In genomic region chr1:1889090-1889750, GRCh38 we compare ENCODE assay signal across 9 cellular contexts. TPM values are rescaled to one million over a fixed set of nuclear protein-coding genes. Genes with fewer than 3 reads are reported as not detected.
DNase-seq lines count a peak whose midpoint lies in the region; FAIRE-seq and TF ChIP-seq lines count a peak whose summit lies in the region.
"Had no signal": no experiment of that assay in that cellular context is flagged by ENCODE, and none has a peak within 500 bp of the region (broad histone marks: within the 10 kb centered on the region; RNA-seq: fewer than 3 reads in every experiment).

No MANE protein-coding gene starts in this region.

- FAIRE-seq in GM12892 (lab: Jason Lieb, UNC): peak; percentile 14

- no peaks in the 10 kb centered on the region for H3K36me3 ChIP-seq in Peyer's patch
- H3K36me3 ChIP-seq in esophagus squamous epithelium: peaks cover 0 to 9% (median 0%) of the 10 kb centered on the region in 3 donors
- H3K36me3 ChIP-seq in rectal smooth muscle tissue (ENCODE audit: control insufficient read depth, insufficient read depth, low read length): no peaks in the 10 kb centered on the region

- no peak for TF ChIP-seq POLR2A in GM12892 (IDR thresholded peaks at IDR 0.05; ENCODE audit: low read depth, low read length)
- no peak for TF ChIP-seq POLR2A in Peyer's patch (IDR thresholded peaks at IDR 0.05)
- no peak for TF ChIP-seq POLR2A in esophagus squamous epithelium (IDR thresholded peaks at IDR 0.05)

- no peak for DNase-seq in GM12892 (ENCODE audit: insufficient read length)
- no peak for DNase-seq in Peyer's patch
- no peak for DNase-seq in esophagus squamous epithelium (lab: John Stamatoyannopoulos, UW)
- DNase-seq in dedifferentiated amniotic fluid mesenchymal stem cell (ENCODE audit: extremely low spot score): no peak
- no peak for DNase-seq in stimulated activated CD4-positive, alpha-beta T cell treated with anti-CD3 and anti-CD28 coated beads, Interleukin-4, amount 100 ng/mL, for 4 hours
- no peak for DNase-seq in stimulated activated CD4-positive, alpha-beta T cell treated with anti-CD3 and anti-CD28 coated beads, Interleukin-2, amount 100 ng/mL, for 24 hours
- DNase-seq in H4 (ENCODE audit: low spot score): no peak
- DNase-seq: NCI-H1092 treated with DMSO at 0.1 percent for 48 hours had no signal

- H3K27ac ChIP-seq in Peyer's patch (peak overlapping the region in 3 of 4 donors; percentile 97 to 99 (median 99)), esophagus squamous epithelium (peak overlapping the region in 3 of 4 donors; percentile 92 to 99 (median 99)), rectal smooth muscle tissue (ENCODE audit: low read depth, low read length) (peak overlapping the region; percentile 74)

- no peaks in the 10 kb centered on the region for H3K27me3 ChIP-seq in Peyer's patch
- H3K27me3 ChIP-seq in esophagus squamous epithelium: no peaks in the 10 kb centered on the region
- no peaks in the 10 kb centered on the region for H3K27me3 ChIP-seq in rectal smooth muscle tissue (ENCODE audit: control insufficient read depth, insufficient read depth, low read length)

- TF ChIP-seq CTCF in Peyer's patch (IDR thresholded peaks at IDR 0.05): no peak
- TF ChIP-seq CTCF in esophagus squamous epithelium (IDR thresholded peaks at IDR 0.05): no peak

- no peak overlapping the region for H3K9ac ChIP-seq in rectal smooth muscle tissue (ENCODE audit: low read length)

- H3K4me3 ChIP-seq in Peyer's patch (peak overlapping the region; percentile 79 to 95 (median 88)), esophagus squamous epithelium (peak overlapping the region; percentile 55 to 95 (median 76)), rectal smooth muscle tissue (ENCODE audit: low read length) (peak overlapping the region; percentile 86)

- H3K4me1 ChIP-seq in Peyer's patch (peaks cover 2 to 57% (median 27%) of the 10 kb centered on the region in 4 donors), esophagus squamous epithelium (peaks cover 22 to 80% (median 50%) of the 10 kb centered on the region in 3 donors), rectal smooth muscle tissue (ENCODE audit: control insufficient read depth, insufficient read depth, low read length) (peaks cover 26% of the 10 kb centered on the region)

- intact Hi-C loops in esophagus squamous epithelium (cut with DNase I): no loop called here

- WGBS in esophagus squamous epithelium, 2 donors: 4 to 11% methylated on average over 9 of the region's 9 CpGs

- no peaks in the 10 kb centered on the region for H3K9me3 ChIP-seq in Peyer's patch
- H3K9me3 ChIP-seq in esophagus squamous epithelium: no peaks in the 10 kb centered on the region

RNA-seq across cellular contexts. Expression of gene GNB1, which starts 1.7 kb away (rescaled TPM):
- polyA plus RNA-seq in GM12892 (2012; ENCODE audit: missing spikeins): 164 TPM
- 100 to 1,000 TPM; 112 to 266 (median 236) TPM for total RNA-seq in Peyer's patch
- total RNA-seq in esophagus squamous epithelium: 100 to 1,000 TPM in 1 of 4 donors, 10 to 100 TPM in 3; 54.3 to 102 (median 74.7) TPM
- 75.8 and 79.8 TPM in 2 replicates for total RNA-seq in H4 (2014; rRNA removed; shearing (Covaris generic))

RNA-seq across cellular contexts. Expression of gene CALML6, which starts 25.8 kb away (rescaled TPM):
- polyA plus RNA-seq in GM12892 (2012; ENCODE audit: missing spikeins): 0.32 TPM
- not detected for total RNA-seq in Peyer's patch
- under 1 TPM in 1 of 4 donors, not detected in 3; 0.57 TPM for total RNA-seq in esophagus squamous epithelium
- total RNA-seq in H4 (2014; rRNA removed; shearing (Covaris generic)): not detected in 2 replicates

RNA-seq across cellular contexts. Expression of gene TMEM52, which starts 29.9 kb away (rescaled TPM):
- not detected for polyA plus RNA-seq in GM12892 (2012; ENCODE audit: missing spikeins)
- total RNA-seq in Peyer's patch (10 to 100 TPM in 1 of 4 donors, 1 to 10 TPM in 3; 2.2 to 11.6 (median 6.4) TPM), esophagus squamous epithelium (1 to 10 TPM; 1.1 to 3.6 (median 3.0) TPM)
- 0.29 and 1.3 TPM in 2 replicates for total RNA-seq in H4 (2014; rRNA removed; shearing (Covaris generic))
